In the genomic region with DNA sequence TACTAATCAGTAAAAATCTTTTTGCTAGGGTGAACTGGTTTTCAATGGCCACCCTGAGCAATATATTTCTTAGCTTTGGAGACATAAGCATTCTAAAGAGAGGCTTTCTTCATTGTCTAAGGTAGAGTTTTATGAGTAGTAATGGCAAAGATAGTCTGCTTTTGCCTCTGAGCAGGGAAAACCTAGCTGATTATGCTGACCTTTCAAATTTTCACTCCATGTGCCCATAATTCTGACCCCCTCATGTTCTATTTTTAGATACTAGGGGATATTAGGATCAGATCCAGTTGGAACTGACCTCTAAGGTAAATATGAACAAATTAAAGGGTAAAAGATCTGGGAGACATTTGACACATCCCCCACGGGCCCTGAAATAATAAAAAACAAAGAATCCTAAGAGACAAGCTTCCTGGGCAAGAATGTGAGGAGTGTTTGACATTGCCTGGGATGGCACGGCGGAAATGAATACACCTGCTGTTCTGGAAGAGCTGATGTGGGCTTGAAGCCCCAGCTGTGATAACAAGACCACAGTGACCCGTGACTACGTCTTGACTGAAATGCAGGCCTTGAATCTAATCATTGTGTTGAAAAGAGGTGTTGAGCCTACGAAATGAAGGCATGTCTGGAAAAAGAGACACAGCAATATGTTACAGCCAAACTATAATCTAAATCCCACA, we compare ENCODE assay signal across 3 cellular contexts.
TF ChIP-seq lines count a peak whose summit lies in the region.

No MANE protein-coding gene starts in this region.

TF ChIP-seq in A549, 52 proteins besides CTCF, POLR2A, EP300 and RAD21:
- no peak for TF ChIP-seq EHMT2 (IDR thresholded peaks at IDR 0.05; ENCODE audit: low read depth)
- peak; percentile 63 for TF ChIP-seq MAFK (IDR thresholded peaks at IDR 0.05; ENCODE audit: partially characterized antibody)

TF ChIP-seq in IMR-90, 13 proteins besides CTCF, POLR2A, EP300 and RAD21:
- TF ChIP-seq SMC3 (IDR thresholded peaks at IDR 0.05; ENCODE audit: low read depth, low read length) = no peak
- TF ChIP-seq MAFK (IDR thresholded peaks at IDR 0.05; ENCODE audit: low read depth, low read length) = peak; percentile 79

TF ChIP-seq in H1, 55 proteins besides CTCF, POLR2A, EP300 and RAD21:
- no peak for TF ChIP-seq CTBP2 (IDR thresholded peaks at IDR 0.05; ENCODE audit: borderline replicate concordance, insufficient read depth, insufficient read length, low read length)
- peak; percentile 24; the same call in 1 of the 2 replicates for TF ChIP-seq MAFK (IDR thresholded peaks at IDR 0.05; ENCODE audit: low read depth, low read length)
